8 cellular contexts compared by ENCODE assay signal in genomic region chr15:64161688-64162477, GRCh38. TPM values are rescaled to one million over a fixed set of nuclear protein-coding genes. Genes with fewer than 3 reads are reported as not detected.
DNase-seq lines count a peak whose midpoint lies in the region; ATAC-seq and TF ChIP-seq lines count a peak whose summit lies in the region.

No MANE protein-coding gene starts in this region.

- no peaks in the 10 kb centered on the region for H3K36me3 ChIP-seq in smooth muscle cell (ENCODE audit: low read depth)

- no peaks in the 10 kb centered on the region for H3K27me3 Mint-ChIP-seq in activated B cell treated with CpG ODN at 0.5 μM for 24 hours

- TF ChIP-seq CTCF in HFF-Myc (IDR thresholded peaks at IDR 0.05; ENCODE audit: low read depth, low read length, missing control alignments) (no peak), activated B cell treated with CpG ODN at 0.5 μM for 24 hours (IDR thresholded peaks at IDR 0.05) (no peak), smooth muscle cell (IDR thresholded peaks at IDR 0.05; ENCODE audit: borderline replicate concordance, insufficient read depth, poor library complexity, severe bottlenecking) (no peak), omental fat pad (IDR thresholded peaks at IDR 0.05) (no peak)

- 47% methylated on average over 12 of the region's 12 CpGs for WGBS in right cardiac atrium
- WGBS in smooth muscle cell (ENCODE audit: low lambda C conversion rate) = 67% methylated on average over 12 of the region's 12 CpGs

- H3K9me3 ChIP-seq in right cardiac atrium (ENCODE audit: control insufficient read depth, low read length) (no peaks in the 10 kb centered on the region), smooth muscle cell (replicated peaks; ENCODE audit: low read depth) (no peaks in the 10 kb centered on the region)

- H3K4me2 ChIP-seq in smooth muscle cell = peak overlapping the region; percentile 88

- H3F3A ChIP-seq in smooth muscle cell (ENCODE audit: low read depth) = peaks cover 46% of the 10 kb centered on the region

- peak overlapping the region; percentile 88 for H3K4me3 Mint-ChIP-seq in activated B cell treated with CpG ODN at 0.5 μM for 24 hours

- DNase-seq in HFF-Myc (ENCODE audit: extremely low read depth, low read depth) = no peak
- DNase-seq in activated B cell treated with CpG ODN at 0.5 μM for 24 hours = no peak
- DNase-seq in right cardiac atrium = no peak
- DNase-seq in smooth muscle cell (lab: John Stamatoyannopoulos, UW; ENCODE audit: unreplicated experiment) = no peak
- DNase-seq in KG1 (lab: John Stamatoyannopoulos, UW) = no peak
- no peak for DNase-seq in GDM1 (lab: John Stamatoyannopoulos, UW)
- no peak for DNase-seq in omental fat pad (ENCODE audit: low spot score)

- H3K9ac ChIP-seq in smooth muscle cell (ENCODE audit: low read depth) = peak overlapping the region; percentile 86

- peaks cover 51% of the 10 kb centered on the region for H4K20me1 ChIP-seq in smooth muscle cell (ENCODE audit: low read depth)

- POLR2A ChIA-PET in activated B cell treated with CpG ODN at 0.5 μM for 24 hours (lab: Charles Lee) = interaction anchor here (0.5 to 5.2 kb wide), 15 partner anchors 10 to 1644 kb away, joined by 3 to 124 read pairs (median 7); partner anchors contain the start of genes CLPX, CSNK1G1, HERC1 and LACTB

- H3K4me1 Mint-ChIP-seq in activated B cell treated with CpG ODN at 0.5 μM for 24 hours = peaks cover 61% of the 10 kb centered on the region

- intact Hi-C loops in activated B cell treated with CpG ODN at 0.5 μM for 24 hours (cut with micrococcal nuclease) = loop anchor here (5.0 kb wide), 1 partner anchor 540 kb away; no protein-coding TSS in a partner anchor
- intact Hi-C loops in right cardiac atrium (cut with DNase I) = no loop called here

- no peaks in the 10 kb centered on the region for H3K9me3 Mint-ChIP-seq in activated B cell treated with CpG ODN at 0.5 μM for 24 hours

- H3K4me1 ChIP-seq in right cardiac atrium (ENCODE audit: control insufficient read depth, insufficient read depth, low read length) (peaks cover 11% of the 10 kb centered on the region), smooth muscle cell (ENCODE audit: low read depth) (peaks cover 9% of the 10 kb centered on the region)

- H3K79me2 ChIP-seq in smooth muscle cell (ENCODE audit: low read depth) = peaks cover 40% of the 10 kb centered on the region

- H3K27ac ChIP-seq in right cardiac atrium (ENCODE audit: low read length) (peak overlapping the region; percentile 98), smooth muscle cell (ENCODE audit: low read depth) (peak overlapping the region; percentile 70)

- peak overlapping the region; percentile 73 for H3K4me3 ChIP-seq in HFF-Myc (replicated peaks; ENCODE audit: low read depth, low read length)
- peak overlapping the region; percentile 88 for H3K4me3 ChIP-seq in right cardiac atrium (ENCODE audit: low read length)
- peak overlapping the region; percentile 85 for H3K4me3 ChIP-seq in smooth muscle cell

- ATAC-seq in activated B cell treated with CpG ODN at 0.5 μM for 24 hours (ENCODE audit: low read depth) = no peak
- no peak for ATAC-seq in right cardiac atrium
- ATAC-seq in HG03139 (IDR thresholded peaks at IDR 0.05; ENCODE audit: unreplicated experiment) = no peak
- ATAC-seq in omental fat pad (ENCODE audit: low FRiP score) = no peak

- CTCF ChIA-PET in activated B cell treated with CpG ODN at 0.5 μM for 24 hours (lab: Charles Lee) = interaction anchor here (4.0 kb wide), 1 partner anchor 9 kb away, joined by 37 read pairs; the partner anchor contains the start of gene SNX22

- H3K27ac Mint-ChIP-seq in activated B cell treated with CpG ODN at 0.5 μM for 24 hours = peak overlapping the region; percentile 90

- H3K36me3 Mint-ChIP-seq in activated B cell treated with CpG ODN at 0.5 μM for 24 hours (ENCODE audit: low read depth) = peaks cover 44% of the 10 kb centered on the region

- H3K27me3 ChIP-seq in right cardiac atrium (ENCODE audit: control insufficient read depth, insufficient read depth) = no peaks in the 10 kb centered on the region
- H3K27me3 ChIP-seq in smooth muscle cell (ENCODE audit: low read depth) = no peaks in the 10 kb centered on the region

- no peak overlapping the region for H2AFZ ChIP-seq in smooth muscle cell (ENCODE audit: low read depth)

RNA-seq across cellular contexts. Expression of gene PPIB, which starts 0.9 kb away (rescaled TPM):
- total RNA-seq in activated B cell treated with CpG ODN at 0.5 μM for 24 hours (225 and 227 TPM in 2 replicates), right cardiac atrium (100 to 1,000 TPM; 131 to 263 (median 186) TPM), smooth muscle cell (880 and 890 TPM in 2 replicates), omental fat pad (100 to 1,000 TPM; 244 to 431 (median 373) TPM)
- polyA plus RNA-seq in right cardiac atrium (209 TPM), smooth muscle cell (1,549 and 1,897 TPM in 2 replicates)

RNA-seq across cellular contexts. Expression of gene SNX22, which starts 10.4 kb away (rescaled TPM):
- total RNA-seq in activated B cell treated with CpG ODN at 0.5 μM for 24 hours (41.7 and 46.2 TPM in 2 replicates), right cardiac atrium (100 to 1,000 TPM in 1 of 4 donors, 10 to 100 TPM in 3; 56.2 to 114 (median 62.6) TPM), smooth muscle cell (0.67 TPM in 1 of 2 replicates, not detected in the other), omental fat pad (1 to 10 TPM in 2 of 4 donors, under 1 TPM in 1, not detected in 1; 0.38 to 2.6 (median 1.2) TPM)
- polyA plus RNA-seq in right cardiac atrium (74.0 TPM), smooth muscle cell (1.8 and 1.9 TPM in 2 replicates)

Comparison
In these comparisons a context has a peak if more than half of its experiments do, and no peak if none do; other contexts are left out.
1. RNA of gene SNX22, which starts 10.4 kb away (total RNA-seq): 56.2 to 114 TPM in right cardiac atrium and 41.7 to 46.2 TPM in activated B cell treated with CpG ODN at 0.5 μM for 24 hours; 0.38 to 2.6 TPM in omental fat pad and 0.67 TPM in smooth muscle cell; every median in the first group is over 10 times any median in the second.
2. Peak in every context shown above with its lines, with median percentiles within 50 percentile points of each other: H3K4me3 ChIP-seq.